ENCODE assay signal across 18 cellular contexts in the genomic region with DNA sequence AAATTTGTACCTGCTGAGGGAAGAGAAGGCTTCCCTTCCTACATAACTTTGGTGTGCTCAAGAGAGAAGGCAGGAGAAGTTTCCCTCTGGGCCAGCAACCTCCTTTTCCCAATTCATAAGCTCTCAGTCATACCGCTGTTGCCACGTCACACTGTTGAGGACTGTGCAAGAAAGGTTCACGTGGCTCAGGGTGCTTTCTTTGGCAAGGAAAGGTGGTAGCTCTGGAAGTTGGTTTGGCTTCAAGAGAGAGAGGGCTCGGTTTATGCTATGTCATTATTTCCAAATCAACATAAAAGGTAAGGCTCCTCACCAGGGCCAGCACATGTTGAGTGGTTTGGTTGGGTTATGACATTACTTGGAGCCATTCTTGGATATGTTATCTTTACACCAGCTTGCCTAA.
DNase-seq lines count a peak whose midpoint lies in the region; ATAC-seq, FAIRE-seq and TF ChIP-seq lines count a peak whose summit lies in the region.
"Had no signal": no experiment of that assay in that cellular context is flagged by ENCODE, and none has a peak within 500 bp of the region (broad histone marks: within the 10 kb centered on the region; RNA-seq: fewer than 3 reads in every experiment).

No MANE protein-coding gene starts in this region.

- POLR2A ChIA-PET in MCF 10A (lab: Yijun Ruan, JAX), result interaction anchor here (0.6 to 1.9 kb wide), 18 partner anchors 9 to 381 kb away, joined by 3 to 18 read pairs (median 4); partner anchors contain the start of gene TNFSF18

- CTCF ChIA-PET in MCF 10A (lab: Yijun Ruan, JAX), result interaction anchor here (0.5 to 1.7 kb wide), 10 partner anchors 24 to 993 kb away, joined by 3 to 11 read pairs (median 3); no protein-coding TSS in a partner anchor

- no peak for ATAC-seq in GM18909 (IDR thresholded peaks at IDR 0.05; ENCODE audit: poor library complexity, unreplicated experiment)
- no peak for ATAC-seq in HG03565 (IDR thresholded peaks at IDR 0.05; ENCODE audit: unreplicated experiment)
- no peak for ATAC-seq in HG03354 (IDR thresholded peaks at IDR 0.05; ENCODE audit: poor library complexity, severe bottlenecking, unreplicated experiment)
- ATAC-seq: PC-3 had no signal

- no peaks in the 10 kb centered on the region for H3K36me3 Mint-ChIP-seq in MCF 10A (ENCODE audit: insufficient read depth, unreplicated experiment)
- H3K36me3 Mint-ChIP-seq: CD14-positive monocyte, IgD-negative memory B cell had no signal

- no peak overlapping the region for H3K4me3 ChIP-seq in MG63
- H3K4me3 ChIP-seq in kidney (ENCODE audit: low read length in 2 of 2), result no peak overlapping the region
- H3K4me3 ChIP-seq: SJCRH30 had no signal

- TF ChIP-seq CTCF in MCF 10A (IDR thresholded peaks at IDR 0.05; ENCODE audit: unreplicated experiment), result no peak
- TF ChIP-seq CTCF in kidney (IDR thresholded peaks at IDR 0.05; ENCODE audit: borderline replicate concordance, extremely low read depth, insufficient read depth), result no peak

- peaks cover 52% of the 10 kb centered on the region for H3K4me1 Mint-ChIP-seq in MCF 10A (ENCODE audit: insufficient read depth, unreplicated experiment)
- H3K4me1 Mint-ChIP-seq: CD14-positive monocyte had no signal

- peaks cover 1% of the 10 kb centered on the region for H3K9me3 Mint-ChIP-seq in MCF 10A (ENCODE audit: unreplicated experiment)
- H3K9me3 Mint-ChIP-seq: IgD-negative memory B cell had no signal

- intact Hi-C loops in MCF 10A (cut with micrococcal nuclease) (loop anchor here (2.0 to 10.0 kb wide), 3 partner anchors 29 to 231 kb away; partner anchors contain the start of gene TNFSF4), kidney (cut with DNase I) (no loop called here)

- H3K4me3 Mint-ChIP-seq in MCF 10A (ENCODE audit: unreplicated experiment), result no peak overlapping the region
- H3K4me3 Mint-ChIP-seq: CD14-positive monocyte, IgD-negative memory B cell had no signal

- FAIRE-seq in kidney (lab: Jason Lieb, UNC), result no peak

- H3K27ac ChIP-seq in kidney (ENCODE audit: low read depth in 2 of 2, low read length in 2 of 2), result no peak overlapping the region
- H3K27ac ChIP-seq: SJCRH30 had no signal

- H3K9ac ChIP-seq in kidney (ENCODE audit: low read length in 2 of 2), result no peak overlapping the region

- H3K4me1 ChIP-seq in kidney (ENCODE audit: control insufficient read depth in 1 of 2, insufficient read depth in 1 of 2, low read depth in 1 of 2, low read length in 2 of 2), result peaks cover 3 to 16% of the 10 kb centered on the region in 2 donors

- DNase-seq in MG63 (peak; percentile 40), MCF 10A (ENCODE audit: unreplicated experiment) (peak; percentile 100), kidney (peak; percentile 48), stromal cell of bone marrow (ENCODE audit: low read depth) (peak; percentile 73)
- DNase-seq: AML-193, COR-L47, DMS153, NCI-H1436 treated with DMSO at 0.1 percent for 48 hours, NCI-H2081, NCI-H510A treated with DMSO at 0.1 percent for 48 hours, NCI-H82, PC-3, SJCRH30 had no signal

- H3K9me3 ChIP-seq in MG63, result no peaks in the 10 kb centered on the region
- no peaks in the 10 kb centered on the region for H3K9me3 ChIP-seq in kidney (ENCODE audit: control insufficient read depth in 1 of 2, low read length in 2 of 2)

- H3K27me3 Mint-ChIP-seq in MCF 10A (ENCODE audit: insufficient read depth, unreplicated experiment), result no peaks in the 10 kb centered on the region
- H3K27me3 Mint-ChIP-seq: IgD-negative memory B cell had no signal

- H3K27me3 ChIP-seq in MG63, result no peaks in the 10 kb centered on the region
- H3K27me3 ChIP-seq: SJCRH30 had no signal

- H3K27ac Mint-ChIP-seq in MCF 10A (ENCODE audit: low read depth, unreplicated experiment), result peak overlapping the region; percentile 94
- H3K27ac Mint-ChIP-seq: IgD-negative memory B cell had no signal

- no TSS peak for BruUV-seq in MCF 10A (replicated peaks; lab: Mats Ljungman, UMichigan)

- no peaks in the 10 kb centered on the region for H3K36me3 ChIP-seq in MG63
- H3K36me3 ChIP-seq in kidney (ENCODE audit: control insufficient read depth in 1 of 2, insufficient read depth in 2 of 2, low read length in 2 of 2), result no peaks in the 10 kb centered on the region
- H3K36me3 ChIP-seq: SJCRH30 had no signal

Comparison
In these comparisons a context has a peak if more than half of its experiments do, and no peak if none do; other contexts are left out.
1. DNase-seq: peak in every context shown above with its lines; median percentile 100 in MCF 10A; 73 in stromal cell of bone marrow; 48 in kidney; 40 in MG63.